In the genomic region with DNA sequence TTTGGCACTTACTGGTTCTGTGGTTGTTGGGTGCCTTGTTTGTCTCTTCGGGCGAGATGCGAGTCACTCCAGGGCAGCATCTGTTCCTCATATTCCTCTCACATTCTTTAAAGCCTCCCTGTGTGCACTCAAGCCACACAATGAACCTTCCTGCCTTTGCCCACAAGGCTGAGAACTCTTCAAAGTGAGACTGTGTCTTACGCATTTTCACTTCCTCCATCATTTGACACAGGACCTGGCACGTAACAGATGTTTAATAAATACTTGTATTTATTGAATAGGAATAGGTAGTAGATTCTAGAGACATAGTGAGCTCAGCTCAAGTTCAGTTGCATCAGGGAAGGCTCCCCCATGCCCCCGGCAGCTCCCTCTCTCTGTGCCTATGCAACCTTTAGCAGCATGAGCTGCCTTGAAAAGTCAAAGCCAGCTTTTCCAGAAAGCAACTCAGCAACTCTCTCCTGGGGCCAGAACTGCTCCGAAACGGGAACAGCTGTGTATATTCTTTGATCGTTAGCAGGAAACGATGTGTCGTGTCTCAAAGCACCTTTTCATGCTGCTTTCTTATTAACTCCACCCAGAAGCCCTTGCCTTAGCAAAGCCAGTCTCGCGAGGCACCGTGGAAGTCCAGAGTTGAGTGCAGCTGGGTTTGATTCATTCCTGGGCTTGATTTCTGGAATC, we compare ENCODE assay signal across 8 cellular contexts.
DNase-seq lines count a peak whose midpoint lies in the region; ATAC-seq, FAIRE-seq and TF ChIP-seq lines count a peak whose summit lies in the region.

No MANE protein-coding gene starts in this region.

- peak; percentile 73 for DNase-seq in ACHN
- peak; percentile 76 for DNase-seq in SIG-M5 (lab: John Stamatoyannopoulos, UW)
- peak; percentile 55 for DNase-seq in choroid plexus epithelial cell (ENCODE audit: low read depth)
- no peak for DNase-seq in nephron progenitor cell
- no peak for DNase-seq in D721Med (ENCODE audit: insufficient read length, low spot score)
- no peak for DNase-seq in NCI-H187 (lab: John Stamatoyannopoulos, UW)

- peaks cover 8% of the 10 kb centered on the region for H3K36me3 Mint-ChIP-seq in nephron progenitor cell (ENCODE audit: low read depth)

- H3K27me3 Mint-ChIP-seq in nephron progenitor cell (ENCODE audit: low read depth, poor library complexity): no peaks in the 10 kb centered on the region

- peak overlapping the region; percentile 61 for H3K27ac Mint-ChIP-seq in nephron progenitor cell

- H3K4me3 ChIP-seq in choroid plexus epithelial cell (ENCODE audit: low read depth, low read length): no peak overlapping the region

- no peak for FAIRE-seq in D721Med (lab: Jason Lieb, UNC)

- in situ Hi-C loops in ACHN (cut with HindIII; ENCODE audit: low pct_ligation_motif_present, low pct_unique_long_range_greater_than_20kb, low sequenced_read_pairs): no loop called here

- peaks cover 6% of the 10 kb centered on the region for H3K9me3 Mint-ChIP-seq in nephron progenitor cell

- TF ChIP-seq CTCF in choroid plexus epithelial cell (conservative IDR thresholded peaks at IDR 0.05; ENCODE audit: low read depth, low read length) (no peak), nephron progenitor cell (IDR thresholded peaks at IDR 0.05) (no peak), D721Med (IDR thresholded peaks at IDR 0.05; ENCODE audit: insufficient read depth, missing control alignments) (no peak)

- ATAC-seq in GM18868 (IDR thresholded peaks at IDR 0.05; ENCODE audit: unreplicated experiment) (peak; percentile 77), HG03060 (IDR thresholded peaks at IDR 0.05; ENCODE audit: low read depth, unreplicated experiment) (peak; percentile 85)

- H3K4me3 Mint-ChIP-seq in nephron progenitor cell: no peak overlapping the region

- H3K4me1 Mint-ChIP-seq in nephron progenitor cell: peaks cover 54% of the 10 kb centered on the region

Comparison
In these comparisons a context has a peak if more than half of its experiments do, and no peak if none do; other contexts are left out.
1. DNase-seq: peak in ACHN (single experiment), SIG-M5 (single experiment) and choroid plexus epithelial cell (single experiment); none in nephron progenitor cell (single experiment), D721Med (single experiment) and NCI-H187 (0 of 2).